In the genomic region with DNA sequence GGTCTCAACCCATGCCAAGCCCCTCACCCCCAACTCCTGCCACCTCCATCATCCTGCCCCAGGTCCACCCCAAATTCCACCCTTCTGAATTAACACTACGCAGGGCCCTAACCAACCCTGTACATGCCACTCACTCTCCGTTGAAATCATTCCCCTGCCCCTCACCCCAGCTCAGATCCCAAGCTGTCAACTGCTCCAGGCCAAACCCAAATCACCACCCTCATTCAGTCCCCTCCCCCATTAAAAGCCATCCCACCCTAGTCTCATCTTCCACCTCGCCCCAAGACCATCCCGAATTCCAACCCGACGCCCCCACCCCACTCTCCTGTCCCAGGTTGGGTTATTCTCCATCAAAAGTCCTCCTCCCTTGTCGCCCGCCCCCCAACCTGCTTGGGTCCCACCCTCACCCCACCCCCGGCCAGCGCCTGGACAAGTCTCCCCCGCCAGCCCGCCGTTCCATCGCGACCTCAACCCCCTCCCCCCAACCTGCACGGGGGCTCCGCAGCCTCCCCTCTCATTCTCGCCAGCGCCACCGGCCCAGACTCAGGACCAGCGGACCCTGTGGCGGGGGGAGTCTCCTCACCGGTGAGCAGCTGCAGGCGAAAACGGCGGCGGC, we compare ENCODE assay signal across 2 cellular contexts.
TF ChIP-seq lines count a peak whose summit lies in the region.

No MANE protein-coding gene starts in this region.

TF ChIP-seq in K562, 482 proteins besides CTCF, POLR2A, EP300 and RAD21 (continued from another document):
- TF ChIP-seq, protein P1, sequence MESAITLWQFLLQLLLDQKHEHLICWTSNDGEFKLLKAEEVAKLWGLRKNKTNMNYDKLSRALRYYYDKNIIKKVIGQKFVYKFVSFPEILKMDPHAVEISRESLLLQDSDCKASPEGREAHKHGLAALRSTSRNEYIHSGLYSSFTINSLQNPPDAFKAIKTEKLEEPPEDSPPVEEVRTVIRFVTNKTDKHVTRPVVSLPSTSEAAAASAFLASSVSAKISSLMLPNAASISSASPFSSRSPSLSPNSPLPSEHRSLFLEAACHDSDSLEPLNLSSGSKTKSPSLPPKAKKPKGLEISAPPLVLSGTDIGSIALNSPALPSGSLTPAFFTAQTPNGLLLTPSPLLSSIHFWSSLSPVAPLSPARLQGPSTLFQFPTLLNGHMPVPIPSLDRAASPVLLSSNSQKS (CRISPR knock-in tag; IDR thresholded peaks at IDR 0.05) = no peak
- TF ChIP-seq SPI1 (IDR thresholded peaks at IDR 0.05; ENCODE audit: borderline replicate concordance, low read depth, low read length) (no peak), HMBOX1 (IDR thresholded peaks at IDR 0.05) (no peak), HDAC2 (IDR thresholded peaks at IDR 0.05) (no peak), RUNX1 (IDR thresholded peaks at IDR 0.05; ENCODE audit: low read depth) (no peak), U2AF2 (optimal IDR thresholded peaks at IDR 0.05; ENCODE audit: low read depth, low read length) (no peak), ZNF551 (CRISPR knock-in tag; IDR thresholded peaks at IDR 0.05) (no peak)
- TF ChIP-seq, protein P2, sequence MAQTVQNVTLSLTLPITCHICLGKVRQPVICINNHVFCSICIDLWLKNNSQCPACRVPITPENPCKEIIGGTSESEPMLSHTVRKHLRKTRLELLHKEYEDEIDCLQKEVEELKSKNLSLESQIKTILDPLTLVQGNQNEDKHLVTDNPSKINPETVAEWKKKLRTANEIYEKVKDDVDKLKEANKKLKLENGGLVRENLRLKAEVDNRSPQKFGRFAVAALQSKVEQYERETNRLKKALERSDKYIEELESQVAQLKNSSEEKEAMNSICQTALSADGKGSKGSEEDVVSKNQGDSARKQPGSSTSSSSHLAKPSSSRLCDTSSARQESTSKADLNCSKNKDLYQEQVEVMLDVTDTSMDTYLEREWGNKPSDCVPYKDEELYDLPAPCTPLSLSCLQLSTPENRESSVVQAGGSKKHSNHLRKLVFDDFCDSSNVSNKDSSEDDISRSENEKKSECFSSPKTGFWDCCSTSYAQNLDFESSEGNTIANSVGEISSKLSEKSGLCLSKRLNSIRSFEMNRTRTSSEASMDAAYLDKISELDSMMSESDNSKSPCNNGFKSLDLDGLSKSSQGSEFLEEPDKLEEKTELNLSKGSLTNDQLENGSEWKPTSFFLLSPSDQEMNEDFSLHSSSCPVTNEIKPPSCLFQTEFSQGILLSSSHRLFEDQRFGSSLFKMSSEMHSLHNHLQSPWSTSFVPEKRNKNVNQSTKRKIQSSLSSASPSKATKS (CRISPR knock-in tag; IDR thresholded peaks at IDR 0.05) = no peak
- TF ChIP-seq, protein P3, sequence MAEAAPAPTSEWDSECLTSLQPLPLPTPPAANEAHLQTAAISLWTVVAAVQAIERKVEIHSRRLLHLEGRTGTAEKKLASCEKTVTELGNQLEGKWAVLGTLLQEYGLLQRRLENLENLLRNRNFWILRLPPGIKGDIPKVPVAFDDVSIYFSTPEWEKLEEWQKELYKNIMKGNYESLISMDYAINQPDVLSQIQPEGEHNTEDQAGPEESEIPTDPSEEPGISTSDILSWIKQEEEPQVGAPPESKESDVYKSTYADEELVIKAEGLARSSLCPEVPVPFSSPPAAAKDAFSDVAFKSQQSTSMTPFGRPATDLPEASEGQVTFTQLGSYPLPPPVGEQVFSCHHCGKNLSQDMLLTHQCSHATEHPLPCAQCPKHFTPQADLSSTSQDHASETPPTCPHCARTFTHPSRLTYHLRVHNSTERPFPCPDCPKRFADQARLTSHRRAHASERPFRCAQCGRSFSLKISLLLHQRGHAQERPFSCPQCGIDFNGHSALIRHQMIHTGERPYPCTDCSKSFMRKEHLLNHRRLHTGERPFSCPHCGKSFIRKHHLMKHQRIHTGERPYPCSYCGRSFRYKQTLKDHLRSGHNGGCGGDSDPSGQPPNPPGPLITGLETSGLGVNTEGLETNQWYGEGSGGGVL (CRISPR knock-in tag; IDR thresholded peaks at IDR 0.05) = no peak
- TF ChIP-seq, protein P4, sequence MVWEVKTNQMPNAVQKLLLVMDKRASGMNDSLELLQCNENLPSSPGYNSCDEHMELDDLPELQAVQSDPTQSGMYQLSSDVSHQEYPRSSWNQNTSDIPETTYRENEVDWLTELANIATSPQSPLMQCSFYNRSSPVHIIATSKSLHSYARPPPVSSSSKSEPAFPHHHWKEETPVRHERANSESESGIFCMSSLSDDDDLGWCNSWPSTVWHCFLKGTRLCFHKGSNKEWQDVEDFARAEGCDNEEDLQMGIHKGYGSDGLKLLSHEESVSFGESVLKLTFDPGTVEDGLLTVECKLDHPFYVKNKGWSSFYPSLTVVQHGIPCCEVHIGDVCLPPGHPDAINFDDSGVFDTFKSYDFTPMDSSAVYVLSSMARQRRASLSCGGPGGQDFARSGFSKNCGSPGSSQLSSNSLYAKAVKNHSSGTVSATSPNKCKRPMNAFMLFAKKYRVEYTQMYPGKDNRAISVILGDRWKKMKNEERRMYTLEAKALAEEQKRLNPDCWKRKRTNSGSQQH (CRISPR knock-in tag; IDR thresholded peaks at IDR 0.05) = 0 out of 2 replicates have a peak, but pooled peaks have one; percentile 24
- TF ChIP-seq, protein P5, sequence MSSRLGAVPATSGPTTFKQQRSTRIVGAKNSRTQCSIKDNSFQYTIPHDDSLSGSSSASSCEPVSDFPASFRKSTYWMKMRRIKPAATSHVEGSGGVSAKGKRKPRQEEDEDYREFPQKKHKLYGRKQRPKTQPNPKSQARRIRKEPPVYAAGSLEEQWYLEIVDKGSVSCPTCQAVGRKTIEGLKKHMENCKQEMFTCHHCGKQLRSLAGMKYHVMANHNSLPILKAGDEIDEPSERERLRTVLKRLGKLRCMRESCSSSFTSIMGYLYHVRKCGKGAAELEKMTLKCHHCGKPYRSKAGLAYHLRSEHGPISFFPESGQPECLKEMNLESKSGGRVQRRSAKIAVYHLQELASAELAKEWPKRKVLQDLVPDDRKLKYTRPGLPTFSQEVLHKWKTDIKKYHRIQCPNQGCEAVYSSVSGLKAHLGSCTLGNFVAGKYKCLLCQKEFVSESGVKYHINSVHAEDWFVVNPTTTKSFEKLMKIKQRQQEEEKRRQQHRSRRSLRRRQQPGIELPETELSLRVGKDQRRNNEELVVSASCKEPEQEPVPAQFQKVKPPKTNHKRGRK (tag; IDR thresholded peaks at IDR 0.05) = no peak

TF ChIP-seq in HepG2, 621 proteins besides CTCF, POLR2A, EP300 and RAD21 (continued from another document):
- TF ChIP-seq ZNF407 (CRISPR knock-in tag; IDR thresholded peaks at IDR 0.05; ENCODE audit: not compliant biosample characterization) (peak; percentile 8), ZFP36L1 (CRISPR knock-in tag; IDR thresholded peaks at IDR 0.05) (no peak), HMGXB3 (CRISPR knock-in tag; IDR thresholded peaks at IDR 0.05; ENCODE audit: borderline replicate concordance) (no peak), ZNF441 (CRISPR knock-in tag; IDR thresholded peaks at IDR 0.05; ENCODE audit: borderline replicate concordance) (no peak), SP4 (CRISPR knock-in tag; IDR thresholded peaks at IDR 0.05) (no peak), ZNF629 (CRISPR knock-in tag; conservative IDR thresholded peaks at IDR 0.05) (no peak)
- TF ChIP-seq, protein P6, sequence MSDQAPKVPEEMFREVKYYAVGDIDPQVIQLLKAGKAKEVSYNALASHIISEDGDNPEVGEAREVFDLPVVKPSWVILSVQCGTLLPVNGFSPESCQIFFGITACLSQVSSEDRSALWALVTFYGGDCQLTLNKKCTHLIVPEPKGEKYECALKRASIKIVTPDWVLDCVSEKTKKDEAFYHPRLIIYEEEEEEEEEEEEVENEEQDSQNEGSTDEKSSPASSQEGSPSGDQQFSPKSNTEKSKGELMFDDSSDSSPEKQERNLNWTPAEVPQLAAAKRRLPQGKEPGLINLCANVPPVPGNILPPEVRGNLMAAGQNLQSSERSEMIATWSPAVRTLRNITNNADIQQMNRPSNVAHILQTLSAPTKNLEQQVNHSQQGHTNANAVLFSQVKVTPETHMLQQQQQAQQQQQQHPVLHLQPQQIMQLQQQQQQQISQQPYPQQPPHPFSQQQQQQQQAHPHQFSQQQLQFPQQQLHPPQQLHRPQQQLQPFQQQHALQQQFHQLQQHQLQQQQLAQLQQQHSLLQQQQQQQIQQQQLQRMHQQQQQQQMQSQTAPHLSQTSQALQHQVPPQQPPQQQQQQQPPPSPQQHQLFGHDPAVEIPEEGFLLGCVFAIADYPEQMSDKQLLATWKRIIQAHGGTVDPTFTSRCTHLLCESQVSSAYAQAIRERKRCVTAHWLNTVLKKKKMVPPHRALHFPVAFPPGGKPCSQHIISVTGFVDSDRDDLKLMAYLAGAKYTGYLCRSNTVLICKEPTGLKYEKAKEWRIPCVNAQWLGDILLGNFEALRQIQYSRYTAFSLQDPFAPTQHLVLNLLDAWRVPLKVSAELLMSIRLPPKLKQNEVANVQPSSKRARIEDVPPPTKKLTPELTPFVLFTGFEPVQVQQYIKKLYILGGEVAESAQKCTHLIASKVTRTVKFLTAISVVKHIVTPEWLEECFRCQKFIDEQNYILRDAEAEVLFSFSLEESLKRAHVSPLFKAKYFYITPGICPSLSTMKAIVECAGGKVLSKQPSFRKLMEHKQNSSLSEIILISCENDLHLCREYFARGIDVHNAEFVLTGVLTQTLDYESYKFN (CRISPR knock-in tag; conservative IDR thresholded peaks at IDR 0.05) = no peak
